13 cellular contexts compared by ENCODE assay signal in genomic region chr21:17427831-17428483, GRCh38.
DNase-seq lines count a peak whose midpoint lies in the region; ATAC-seq and TF ChIP-seq lines count a peak whose summit lies in the region.
"Had no signal": no experiment of that assay in that cellular context is flagged by ENCODE, and none has a peak within 500 bp of the region (broad histone marks: within the 10 kb centered on the region; RNA-seq: fewer than 3 reads in every experiment).

No MANE protein-coding gene starts in this region.

- no peak overlapping the region for H3K14ac ChIP-seq in trophoblast cell (ENCODE audit: low read length)

- H4K12ac ChIP-seq in trophoblast cell (ENCODE audit: low read depth, low read length) = no peak overlapping the region

- H2BK120ac ChIP-seq in trophoblast cell (ENCODE audit: insufficient read depth, low read length, poor library complexity) = no peak overlapping the region

- H3K27ac ChIP-seq in caudate nucleus (ENCODE audit: low read depth, low read length) (peak overlapping the region; percentile 88), trophoblast cell (ENCODE audit: low read depth, low read length) (no peak overlapping the region), SK-N-SH (ENCODE audit: low read depth in 2 of 2, low read length in 1 of 2) (no peak overlapping the region)

- H2AFZ ChIP-seq in trophoblast cell (ENCODE audit: insufficient read depth, low read length, poor library complexity) (no peak overlapping the region), SK-N-SH (ENCODE audit: low read depth) (no peak overlapping the region)

- H3K4ac ChIP-seq in trophoblast cell (ENCODE audit: low read depth, low read length) = no peak overlapping the region

- DNase-seq in caudate nucleus (lab: John Stamatoyannopoulos, UW) (no peak), trophoblast cell (no peak), SK-N-SH (no peak)
- DNase-seq in activated T-cell treated with anti-CD3 and anti-CD28 coated beads, Interleukin-2, amount 50 U/mL, for 48 hours = no peak
- no peak for DNase-seq in stimulated activated naive CD4-positive, alpha-beta T cell (lab: John Stamatoyannopoulos, UW)
- DNase-seq: activated CD4-positive, alpha-beta T cell treated with anti-CD3 and anti-CD28 coated beads, Interleukin-2, amount 50 U/mL, for 1 hour; activated naive CD8-positive, alpha-beta T cell treated with anti-CD3 and anti-CD28 coated beads, Interleukin-2, amount 50 U/mL, for 24 hours; SIG-M5; small intestine had no signal

- H3K36me3 ChIP-seq in trophoblast cell (ENCODE audit: control insufficient read depth in 1 of 2, insufficient read depth in 2 of 2, low read length in 2 of 2) = no peaks in the 10 kb centered on the region
- no peaks in the 10 kb centered on the region for H3K36me3 ChIP-seq in SK-N-SH (replicated peaks in 1 of 2; ENCODE audit: control insufficient read depth in 1 of 2, insufficient read depth in 2 of 2, low read length in 1 of 2)

- ATAC-seq in GM18508 (IDR thresholded peaks at IDR 0.05; ENCODE audit: insufficient read depth, unreplicated experiment) = peak; percentile 72
- ATAC-seq in GM21447 (IDR thresholded peaks at IDR 0.05; ENCODE audit: unreplicated experiment) = peak; percentile 93
- ATAC-seq in HG03066 (IDR thresholded peaks at IDR 0.05; ENCODE audit: low read depth, unreplicated experiment) = peak; percentile 91
- ATAC-seq: activated naive CD8-positive, alpha-beta T cell treated with anti-CD3 and anti-CD28 coated beads, Interleukin-2, amount 50 U/mL, for 24 hours; HepG2 had no signal

- H4K20me1 ChIP-seq in SK-N-SH (ENCODE audit: insufficient read depth) = no peaks in the 10 kb centered on the region

- H3K4me1 ChIP-seq in trophoblast cell (ENCODE audit: control insufficient read depth in 1 of 2, insufficient read depth in 2 of 2, low read length in 2 of 2) (no peaks in the 10 kb centered on the region), SK-N-SH (ENCODE audit: control insufficient read depth in 1 of 2, insufficient read depth in 2 of 2, low read depth in 1 of 2, low read length in 1 of 2) (no peaks in the 10 kb centered on the region)

- H3K27me3 ChIP-seq in trophoblast cell (ENCODE audit: insufficient read depth, low read length) = no peaks in the 10 kb centered on the region
- no peaks in the 10 kb centered on the region for H3K27me3 ChIP-seq in SK-N-SH (ENCODE audit: insufficient read depth)

- no peaks in the 10 kb centered on the region for H3K9me2 ChIP-seq in SK-N-SH

- H3K79me2 ChIP-seq in trophoblast cell (ENCODE audit: control insufficient read depth, insufficient read depth, low read length, poor library complexity) (no peaks in the 10 kb centered on the region), SK-N-SH (ENCODE audit: insufficient read depth) (no peaks in the 10 kb centered on the region)

- no CpG with 5 or more reads among the region's 10 CpGs for WGBS in trophoblast cell (ENCODE audit: extremely low coverage, insufficient coverage, insufficient read length)
- WGBS in SK-N-SH (ENCODE audit: low lambda C conversion rate) = 72% methylated on average over 10 of the region's 10 CpGs

- no peak overlapping the region for H3K18ac ChIP-seq in trophoblast cell (ENCODE audit: low read length)

- H2BK12ac ChIP-seq in trophoblast cell (ENCODE audit: low read length) = no peak overlapping the region

- no peak for TF ChIP-seq CTCF in SK-N-SH (IDR thresholded peaks at IDR 0.05)

- no peak overlapping the region for H3K23ac ChIP-seq in trophoblast cell (ENCODE audit: low read length)

- no peaks in the 10 kb centered on the region for H3K79me1 ChIP-seq in trophoblast cell (ENCODE audit: low read length)

- H3K4me3 ChIP-seq in trophoblast cell (ENCODE audit: low read depth, low read length) (no peak overlapping the region), SK-N-SH (ENCODE audit: low read depth in 2 of 2, low read length in 1 of 2) (no peak overlapping the region)

- no peak for TF ChIP-seq RAD21 in SK-N-SH (IDR thresholded peaks at IDR 0.05; ENCODE audit: low read length)

- TF ChIP-seq EP300 in SK-N-SH (IDR thresholded peaks at IDR 0.05; ENCODE audit: borderline replicate concordance in 1 of 2, low read depth in 1 of 2, low read length in 1 of 2) = no peak

- H2BK5ac ChIP-seq in trophoblast cell (ENCODE audit: low read depth, low read length, poor library complexity) = no peak overlapping the region

- H4K8ac ChIP-seq in trophoblast cell (ENCODE audit: low read depth, low read length) = no peak overlapping the region

- CTCF ChIA-PET in SK-N-SH (lab: Yijun Ruan, JAX) = no interaction called here

- H3K9me3 ChIP-seq in trophoblast cell (ENCODE audit: insufficient read depth, low read depth, low read length) (peaks cover 3% of the 10 kb centered on the region), SK-N-SH (no peaks in the 10 kb centered on the region)

- H3F3A ChIP-seq in SK-N-SH (replicated peaks; ENCODE audit: insufficient read depth) = no peaks in the 10 kb centered on the region

- no peak overlapping the region for H3K4me2 ChIP-seq in trophoblast cell (ENCODE audit: low read length)
- H3K4me2 ChIP-seq in SK-N-SH = no peak overlapping the region

- no peak overlapping the region for H2AK5ac ChIP-seq in trophoblast cell (ENCODE audit: low read length)

- H3K9ac ChIP-seq in trophoblast cell (ENCODE audit: low read length) (no peak overlapping the region), SK-N-SH (no peak overlapping the region)

- no peak overlapping the region for H4K91ac ChIP-seq in trophoblast cell (ENCODE audit: low read depth, low read length)

- POLR2A ChIA-PET in SK-N-SH (lab: Yijun Ruan, JAX) = no interaction called here

TF ChIP-seq in SK-N-SH, 30 proteins besides CTCF, POLR2A, EP300 and RAD21 (continues in another document):
- TF ChIP-seq EZH2phosphoT487 (IDR thresholded peaks at IDR 0.05; ENCODE audit: borderline replicate concordance, low read depth) = no peak
- no peak for TF ChIP-seq PBX3 (IDR thresholded peaks at IDR 0.05)
- TF ChIP-seq USF2 (IDR thresholded peaks at IDR 0.05; ENCODE audit: borderline replicate concordance, low read depth, low read length) = no peak
- no peak for TF ChIP-seq POLR2AphosphoS5 (IDR thresholded peaks at IDR 0.05; ENCODE audit: low read depth, low read length)
- no peak for TF ChIP-seq YY1 (IDR thresholded peaks at IDR 0.05; ENCODE audit: low read depth)
- no peak for TF ChIP-seq GABPA (IDR thresholded peaks at IDR 0.05; ENCODE audit: low read depth)
- TF ChIP-seq MEF2A (IDR thresholded peaks at IDR 0.05; ENCODE audit: borderline replicate concordance, low read depth) = no peak
- TF ChIP-seq ZBTB33 (IDR thresholded peaks at IDR 0.05; ENCODE audit: borderline replicate concordance, low read depth) = no peak
- no peak for TF ChIP-seq CHD2 (IDR thresholded peaks at IDR 0.05; ENCODE audit: low read length, partially characterized antibody)
